ENCODE assay signal across 27 cellular contexts in the genomic region with DNA sequence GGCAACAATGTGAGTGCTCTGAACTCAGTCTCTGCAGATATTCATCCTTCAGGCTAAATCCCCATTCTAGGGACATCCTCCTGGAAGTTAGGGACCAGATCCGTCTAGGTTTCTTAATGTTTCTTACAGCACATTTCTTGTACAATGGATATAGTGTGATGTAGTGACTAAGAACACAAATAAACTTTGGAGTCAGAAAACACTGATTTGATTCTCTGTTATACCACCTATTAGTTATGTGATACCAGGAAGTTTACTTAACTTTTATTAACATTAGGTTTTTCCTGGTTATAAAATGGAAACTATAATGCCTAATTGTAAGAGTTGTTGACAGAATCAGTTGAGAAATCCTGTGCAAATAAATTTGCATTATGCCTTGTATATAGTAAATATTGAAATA. TPM values are rescaled to one million over a fixed set of nuclear protein-coding genes. Genes with fewer than 3 reads are reported as not detected.
"Had no signal": no experiment of that assay in that cellular context is flagged by ENCODE, and none has a peak within 500 bp of the region (broad histone marks: within the 10 kb centered on the region; RNA-seq: fewer than 3 reads in every experiment).

No MANE protein-coding gene starts in this region.

- H3K4me3 ChIP-seq: coronary artery, dorsolateral prefrontal cortex, left ventricle myocardium inferior, lung, spleen, tibial nerve had no signal

- FAIRE-seq: astrocyte, frontal cortex had no signal

- H3K36me3 Mint-ChIP-seq: activated naive CD4-positive, alpha-beta T cell treated with anti-CD3 and anti-CD28 coated beads, Interleukin-2, amount 10 ng/mL, durations not matched to agents 7 days and 5 days had no signal

- H3K4me3 Mint-ChIP-seq: activated CD4-positive, alpha-beta memory T cell treated with anti-CD3 and anti-CD28 coated beads, Interleukin-2, amount 10 ng/mL, durations not matched to agents 7 days and 5 days; activated CD4-positive, alpha-beta T cell treated with anti-CD3 and anti-CD28 coated beads, Interleukin-2, amount 10 ng/mL, durations not matched to agents 7 days and 5 days; activated naive CD4-positive, alpha-beta T cell treated with anti-CD3 and anti-CD28 coated beads, Interleukin-2, amount 10 ng/mL, durations not matched to agents 7 days and 5 days; activated T-cell treated with anti-CD3 and anti-CD28 coated beads, Interleukin-2, amount 50 U/mL, for 24 hours; natural killer cell; WTC11 had no signal

- H3K27ac Mint-ChIP-seq: activated CD4-positive, alpha-beta memory T cell treated with anti-CD3 and anti-CD28 coated beads, Interleukin-2, amount 10 ng/mL, durations not matched to agents 7 days and 5 days; activated CD4-positive, alpha-beta T cell treated with anti-CD3 and anti-CD28 coated beads, Interleukin-2, amount 10 ng/mL, durations not matched to agents 7 days and 5 days; activated naive CD4-positive, alpha-beta T cell treated with anti-CD3 and anti-CD28 coated beads, Interleukin-2, amount 10 ng/mL, durations not matched to agents 7 days and 5 days; activated T-cell treated with anti-CD3 and anti-CD28 coated beads, Interleukin-2, amount 50 U/mL, for 24 hours; natural killer cell; WTC11 had no signal

- H3K4me1 ChIP-seq: left ventricle myocardium inferior, spleen, tibial nerve had no signal

- H3K27me3 ChIP-seq: brain microvascular endothelial cell, dorsolateral prefrontal cortex, tibial nerve had no signal

- H3K27ac ChIP-seq: brain microvascular endothelial cell, coronary artery, dorsolateral prefrontal cortex, left ventricle myocardium inferior, spleen, tibial nerve had no signal

- H3K9me3 Mint-ChIP-seq: activated CD4-positive, alpha-beta memory T cell treated with anti-CD3 and anti-CD28 coated beads, Interleukin-2, amount 10 ng/mL, durations not matched to agents 7 days and 5 days; activated CD4-positive, alpha-beta T cell treated with anti-CD3 and anti-CD28 coated beads, Interleukin-2, amount 10 ng/mL, durations not matched to agents 7 days and 5 days; activated naive CD4-positive, alpha-beta T cell treated with anti-CD3 and anti-CD28 coated beads, Interleukin-2, amount 10 ng/mL, durations not matched to agents 7 days and 5 days; activated T-cell treated with anti-CD3 and anti-CD28 coated beads, Interleukin-2, amount 50 U/mL, for 24 hours; natural killer cell had no signal

- DNase-seq: activated CD4-positive, alpha-beta memory T cell treated with anti-CD3 and anti-CD28 coated beads, Interleukin-2, amount 10 ng/mL, durations not matched to agents 7 days and 5 days; activated CD4-positive, alpha-beta T cell treated with anti-CD3 and anti-CD28 coated beads for 1 hour; activated CD4-positive, alpha-beta T cell treated with anti-CD3 and anti-CD28 coated beads, Interleukin-2, amount 10 ng/mL, durations not matched to agents 7 days and 5 days; activated CD8-positive, alpha-beta memory T cell treated with anti-CD3 and anti-CD28 coated beads, Interleukin-2, amount 50 U/mL, for 48 hours; activated gamma-delta T cell; activated naive CD4-positive, alpha-beta T cell treated with anti-CD3 and anti-CD28 coated beads, Interleukin-2, amount 10 ng/mL, durations not matched to agents 7 days and 5 days; activated T-cell treated with anti-CD3 and anti-CD28 coated beads, Interleukin-2, amount 50 U/mL, for 24 hours; amniotic stem cell; brain microvascular endothelial cell; dorsolateral prefrontal cortex; effector memory CD4-positive, alpha-beta T cell; glutamatergic neuron; islet precursor cell; left ventricle myocardium inferior; mesendoderm; natural killer cell; posterior cingulate gyrus; right cardiac atrium; spleen; stimulated activated naive CD4-positive, alpha-beta T cell treated with Interleukin-2 at 50 U/mL for 16 hours had no signal

- ATAC-seq: natural killer cell, right cardiac atrium, WTC11 had no signal

- H3K36me3 ChIP-seq: brain microvascular endothelial cell, left ventricle myocardium inferior, spleen, tibial nerve had no signal

- H3K9me3 ChIP-seq: spleen, tibial nerve had no signal

- H3K4me1 Mint-ChIP-seq: activated CD4-positive, alpha-beta T cell treated with anti-CD3 and anti-CD28 coated beads, Interleukin-2, amount 10 ng/mL, durations not matched to agents 7 days and 5 days; activated naive CD4-positive, alpha-beta T cell treated with anti-CD3 and anti-CD28 coated beads, Interleukin-2, amount 10 ng/mL, durations not matched to agents 7 days and 5 days; natural killer cell had no signal

- H3K27me3 Mint-ChIP-seq: activated CD4-positive, alpha-beta T cell treated with anti-CD3 and anti-CD28 coated beads, Interleukin-2, amount 10 ng/mL, durations not matched to agents 7 days and 5 days; activated naive CD4-positive, alpha-beta T cell treated with anti-CD3 and anti-CD28 coated beads, Interleukin-2, amount 10 ng/mL, durations not matched to agents 7 days and 5 days had no signal

RNA-seq across cellular contexts. Expression of a gene that starts 57.6 kb away (rescaled TPM):
- total RNA-seq: cardiac septum had no signal
